22 cellular contexts compared by ENCODE assay signal in genomic region chr3:196064006-196064405, GRCh38. TPM values are rescaled to one million over a fixed set of nuclear protein-coding genes. Genes with fewer than 3 reads are reported as not detected.
DNase-seq lines count a peak whose midpoint lies in the region; ATAC-seq, FAIRE-seq and TF ChIP-seq lines count a peak whose summit lies in the region.
"Had no signal": no experiment of that assay in that cellular context is flagged by ENCODE, and none has a peak within 500 bp of the region (broad histone marks: within the 10 kb centered on the region; RNA-seq: fewer than 3 reads in every experiment).

No MANE protein-coding gene starts in this region.

- POLR2A ChIA-PET in T-cell (lab: Charles Lee): interaction anchor here in 1 of 2 donors (0.5 to 0.6 kb wide), 2 partner anchors 136 to 419 kb away, joined by 8 to 9 read pairs; no protein-coding TSS in a partner anchor
- POLR2A ChIA-PET in K562 (lab: Yijun Ruan, JAX): interaction anchor here (0.5 to 5.3 kb wide), 12 partner anchors 8 to 139 kb away, joined by 3 to 25 read pairs (median 3); no protein-coding TSS in a partner anchor
- POLR2A ChIA-PET in A673 (lab: Charles Lee; ENCODE audit: low non-redundant PET): no interaction called here

- intact Hi-C loops in activated naive CD4-positive, alpha-beta T cell treated with anti-CD3 and anti-CD28 coated beads for 36 hours (cut with micrococcal nuclease): no loop called here
- intact Hi-C loops in K562 (cut with micrococcal nuclease) (no loop called here), A673 (cut with micrococcal nuclease; ENCODE audit: unreplicated experiment) (no loop called here)

- in situ Hi-C loops in K562 (cut with MboI): no loop called here

- BruUV-seq in K562 (replicated peaks; lab: Mats Ljungman, UMichigan) (no TSS peak), A673 (replicated peaks; lab: Mats Ljungman, UMichigan) (no TSS peak)

- H3K27me3 ChIP-seq in K562 (ENCODE audit: control insufficient read depth in 2 of 2, insufficient read depth in 2 of 2, low read length in 2 of 2) (no peaks in the 10 kb centered on the region), A673 (replicated peaks; ENCODE audit: insufficient read depth, low read depth, low read length, poor library complexity) (no peaks in the 10 kb centered on the region)
- H3K27me3 ChIP-seq: heart right ventricle, left lung, upper lobe of right lung had no signal

- H3K79me2 ChIP-seq in K562 (ENCODE audit: control insufficient read depth, insufficient read depth, low read length): peaks cover 78% of the 10 kb centered on the region

- no peaks in the 10 kb centered on the region for H3K27me3 Mint-ChIP-seq in activated naive CD4-positive, alpha-beta T cell treated with anti-CD3 and anti-CD28 coated beads for 36 hours (ENCODE audit: low read depth)
- no peaks in the 10 kb centered on the region for H3K27me3 Mint-ChIP-seq in T-cell

- H3K4me3 Mint-ChIP-seq in activated naive CD4-positive, alpha-beta T cell treated with anti-CD3 and anti-CD28 coated beads for 36 hours: no peak overlapping the region
- H3K4me3 Mint-ChIP-seq in T-cell: no peak overlapping the region
- H3K4me3 Mint-ChIP-seq: mesothelial cell of epicardium; nephron progenitor cell; T-helper 2 cell treated with Interferon-gamma antibody and Interleukin-4, amounts not matched to agents 5 μg/mL and 100 μg/mL, for 36 hours had no signal

- H3K36me3 ChIP-seq in K562 (ENCODE audit: control insufficient read depth, insufficient read depth, low read length) (peaks cover 98% of the 10 kb centered on the region), A673 (ENCODE audit: insufficient read depth, low read length, poor library complexity, severe bottlenecking) (peaks cover 94% of the 10 kb centered on the region)

- peaks cover 4% of the 10 kb centered on the region for H3K4me1 Mint-ChIP-seq in activated naive CD4-positive, alpha-beta T cell treated with anti-CD3 and anti-CD28 coated beads for 36 hours (ENCODE audit: low read depth)
- no peaks in the 10 kb centered on the region for H3K4me1 Mint-ChIP-seq in T-cell
- H3K4me1 Mint-ChIP-seq: mesothelial cell of epicardium, nephron progenitor cell had no signal

- H3K9me3 ChIP-seq in K562 (replicated peaks; ENCODE audit: control insufficient read depth, insufficient read depth, low read depth, low read length): no peaks in the 10 kb centered on the region
- no peaks in the 10 kb centered on the region for H3K9me3 ChIP-seq in A673 (ENCODE audit: low read depth, low read length, poor library complexity, severe bottlenecking)
- H3K9me3 ChIP-seq: heart right ventricle, left lung, upper lobe of right lung had no signal

- no peak for TF ChIP-seq EP300 in K562 (IDR thresholded peaks at IDR 0.05; ENCODE audit: low read length)

- TF ChIP-seq POLR2A in K562 (conservative IDR thresholded peaks at IDR 0.05): 0 out of 2 replicates have a peak, but pooled peaks have one; percentile 31

- FAIRE-seq in K562 (lab: Jason Lieb, UNC): no peak

- H2AFZ ChIP-seq in K562 (ENCODE audit: low read depth, low read length): no peak overlapping the region

- DNase-seq in activated naive CD4-positive, alpha-beta T cell treated with anti-CD3 and anti-CD28 coated beads for 36 hours: no peak
- no peak for DNase-seq in activated naive CD4-positive, alpha-beta T cell treated with Interleukin-2 at 50 U/mL for 16 hours
- DNase-seq in T-cell: no peak
- no peak for DNase-seq in K562 (ENCODE audit: extremely low read depth in 1 of 4, low spot score in 3 of 4)
- no peak for DNase-seq in kidney glomerular epithelial cell (lab: John Stamatoyannopoulos, UW)
- DNase-seq in A673 (ENCODE audit: low spot score): no peak
- DNase-seq: activated effector memory CD4-positive, alpha-beta T cell treated with Interleukin-2 at 50 U/mL for 16 hours; cerebellar nuclear complex; heart right ventricle; KBM-7; left lung; NCI-H1694; NCI-H69; nephron progenitor cell; RPMI8226; substantia nigra had no signal

- peaks cover 20% of the 10 kb centered on the region; the same call in 1 of the 2 replicates for H4K20me1 ChIP-seq in K562 (replicated peaks; ENCODE audit: control insufficient read depth, insufficient read depth, low read length)

- H3K27ac Mint-ChIP-seq in activated naive CD4-positive, alpha-beta T cell treated with anti-CD3 and anti-CD28 coated beads for 36 hours: peak overlapping the region; percentile 41
- H3K27ac Mint-ChIP-seq in T-cell: peak overlapping the region; percentile 21 to 31
- H3K27ac Mint-ChIP-seq: mesothelial cell of epicardium, nephron progenitor cell had no signal

- ATAC-seq in T-cell (replicated peaks in 1 of 4): no peak
- no peak for ATAC-seq in K562
- ATAC-seq in GM19397 (IDR thresholded peaks at IDR 0.05; ENCODE audit: unreplicated experiment): no peak
- no peak for ATAC-seq in GM21360 (IDR thresholded peaks at IDR 0.05; ENCODE audit: unreplicated experiment)
- ATAC-seq: heart right ventricle, left lung, sciatic nerve, upper lobe of right lung had no signal

- TF ChIP-seq RAD21 in K562 (CRISPR knock-in tag; conservative IDR thresholded peaks at IDR 0.05 in 1 of 2, IDR thresholded peaks at IDR 0.05 in 1 of 2): no peak

- peaks cover 65% of the 10 kb centered on the region for H3K36me3 Mint-ChIP-seq in activated naive CD4-positive, alpha-beta T cell treated with anti-CD3 and anti-CD28 coated beads for 36 hours (ENCODE audit: low read depth)
- peaks cover 65% of the 10 kb centered on the region for H3K36me3 Mint-ChIP-seq in T-cell

- no peak overlapping the region for H3K9ac ChIP-seq in K562 (ENCODE audit: insufficient read depth in 1 of 2, low read depth in 2 of 2, low read length in 2 of 2)

- CTCF ChIA-PET in activated naive CD4-positive, alpha-beta T cell treated with anti-CD3 and anti-CD28 coated beads for 36 hours (lab: Charles Lee): interaction anchor here (1.1 to 2.3 kb wide), 3 partner anchors 10 to 12 kb away, joined by 3 to 18 read pairs (median 3); no protein-coding TSS in a partner anchor
- CTCF ChIA-PET in T-cell (lab: Charles Lee) (interaction anchor here in 1 of 2 donors (0.6 to 1.3 kb wide), 2 partner anchors 9 to 170 kb away, joined by 3 to 7 read pairs; no protein-coding TSS in a partner anchor), K562 (lab: Yijun Ruan, JAX; ENCODE audit: low intra/inter-chr PET ratio) (no interaction called here), A673 (lab: Charles Lee) (no interaction called here)

- no peak for TF ChIP-seq CTCF in K562 (IDR thresholded peaks at IDR 0.05 in 2 of 3, conservative IDR thresholded peaks at IDR 0.05 in 1 of 3; ENCODE audit: insufficient read depth in 2 of 3, low read depth in 1 of 3, low read length in 3 of 3)
- no peak for TF ChIP-seq CTCF in A673 (conservative IDR thresholded peaks at IDR 0.05; ENCODE audit: low read depth, low read length)

- no peak overlapping the region for H3K4me2 ChIP-seq in K562 (ENCODE audit: insufficient read depth, low read length)

- H3K4me1 ChIP-seq in K562 (replicated peaks in 1 of 2; ENCODE audit: control insufficient read depth in 2 of 2, insufficient read depth in 2 of 2, low read length in 2 of 2): no peaks in the 10 kb centered on the region
- no peaks in the 10 kb centered on the region for H3K4me1 ChIP-seq in A673 (ENCODE audit: insufficient read depth, low read length, poor library complexity, severe bottlenecking)
- H3K4me1 ChIP-seq: heart right ventricle, left lung, upper lobe of right lung had no signal

- no peaks in the 10 kb centered on the region for H3K9me3 Mint-ChIP-seq in activated naive CD4-positive, alpha-beta T cell treated with anti-CD3 and anti-CD28 coated beads for 36 hours
- no peaks in the 10 kb centered on the region for H3K9me3 Mint-ChIP-seq in T-cell
- H3K9me3 Mint-ChIP-seq: mesothelial cell of epicardium; nephron progenitor cell; T-helper 2 cell treated with Interferon-gamma antibody and Interleukin-4, amounts not matched to agents 5 μg/mL and 100 μg/mL, for 36 hours had no signal

- no peaks in the 10 kb centered on the region for H3K9me1 ChIP-seq in K562 (ENCODE audit: control insufficient read depth, insufficient read depth, low read length)

- H3K4me3 ChIP-seq in K562 (no peak overlapping the region), A673 (ENCODE audit: low read depth, low read length, poor library complexity, severe bottlenecking) (no peak overlapping the region)
- H3K4me3 ChIP-seq: heart right ventricle, left lung, upper lobe of right lung had no signal

- H3K27ac ChIP-seq in K562 (ENCODE audit: extremely low read depth, low read depth, low read length): no peak overlapping the region
- no peak overlapping the region for H3K27ac ChIP-seq in A673 (ENCODE audit: low read depth, low read length, poor library complexity, severe bottlenecking)
- H3K27ac ChIP-seq: heart right ventricle, left lung, upper lobe of right lung had no signal

- 91% methylated on average over 1 of the region's 1 CpG for WGBS in K562 (ENCODE audit: insufficient coverage, low coverage, missing lambda C conversion rate)

TF ChIP-seq in K562, 482 proteins besides CTCF, POLR2A, EP300 and RAD21:
- TF ChIP-seq DNMT1 (IDR thresholded peaks at IDR 0.05) (no peak), CHCHD3 (CRISPR knock-in tag; IDR thresholded peaks at IDR 0.05) (0 out of 2 replicates have a peak, but pooled peaks have one; percentile 29), ZNF584 (CRISPR knock-in tag; IDR thresholded peaks at IDR 0.05; ENCODE audit: low read depth) (no peak), ZKSCAN8 (CRISPR knock-in tag; IDR thresholded peaks at IDR 0.05) (no peak), ZNF586 (CRISPR knock-in tag; conservative IDR thresholded peaks at IDR 0.05) (no peak), HNRNPL (IDR thresholded peaks at IDR 0.05; ENCODE audit: low read depth, low read length) (no peak)

RNA-seq across cellular contexts. Expression of gene TFRC, which starts 17.9 kb away (rescaled TPM):
- total RNA-seq in activated naive CD4-positive, alpha-beta T cell treated with anti-CD3 and anti-CD28 coated beads for 36 hours: 100 to 1,000 TPM; 436 to 442 TPM
- total RNA-seq in T-cell: 100 to 1,000 TPM in 2 of 5 donors, 10 to 100 TPM in 3; 71.3 to 162 (median 73.0) TPM
- total RNA-seq in K562 (2011; cell fraction: chromatin; rRNA removed; ENCODE audit: low replicate concordance): 1,487 and 3,369 TPM in 2 replicates
- total RNA-seq in K562 (2011; cell fraction: nucleolus; rRNA removed): 1,103 and 1,251 TPM in 2 replicates
- 1,578 and 1,589 TPM in 2 replicates for total RNA-seq in K562 (2011; cell fraction: nucleoplasm; rRNA removed)
- total RNA-seq in K562 (2014; rRNA removed): 303 and 478 TPM in 2 replicates
- 468 and 534 TPM in 2 replicates for total RNA-seq in K562 (2014; rRNA removed; fragmentation: Illumina TruSeq; extraction: Trizol)
- 310 and 332 TPM in 2 replicates for total RNA-seq in K562 (2015; rRNA removed; fragmentation: Illumina TruSeq; extraction: Trizol)
- total RNA-seq in K562 (2021): 450 and 470 TPM in 2 replicates
- 521 and 679 TPM in 2 replicates for polyA plus RNA-seq in K562 (2011; rRNA removed)
- 104 and 238 TPM in 2 replicates for polyA plus RNA-seq in K562 (2011; cell fraction: cytosol; rRNA removed)
- 454 and 755 TPM in 2 replicates for polyA plus RNA-seq in K562 (2011; cell fraction: nucleus; rRNA removed)
- polyA plus RNA-seq in K562 (2012): 166 and 406 TPM in 2 replicates
- 239 and 256 TPM in 2 replicates for polyA plus RNA-seq in K562 (2014; fragmentation: Illumina TruSeq; extraction: Trizol)
- polyA plus RNA-seq in K562 (2014; fragmentation: Nextera tagmentation; extraction: Ambion mirVana): 100 to 1,000 TPM; 149 to 308 TPM
- 241 and 268 TPM in 2 replicates for polyA plus RNA-seq in K562 (2014; rRNA removed)
- polyA minus RNA-seq in K562 (2011; rRNA and poly(A)+ RNA removed): 2,244 and 2,897 TPM in 2 replicates
- polyA minus RNA-seq in K562 (2011; cell fraction: cytosol; rRNA and poly(A)+ RNA removed): 425 and 493 TPM in 2 replicates
- 581 and 964 TPM in 2 replicates for polyA minus RNA-seq in K562 (2011; cell fraction: nucleus; rRNA and poly(A)+ RNA removed)
- total RNA-seq in A673 (2021): 240 and 336 TPM in 2 replicates
